17 cellular contexts compared by ENCODE assay signal in genomic region chr2:108869542-108869941, GRCh38.
DNase-seq lines count a peak whose midpoint lies in the region; ATAC-seq and TF ChIP-seq lines count a peak whose summit lies in the region.
"Had no signal": no experiment of that assay in that cellular context is flagged by ENCODE, and none has a peak within 500 bp of the region (broad histone marks: within the 10 kb centered on the region; RNA-seq: fewer than 3 reads in every experiment).

No MANE protein-coding gene starts in this region.

- no peak overlapping the region for H2BK12ac ChIP-seq in trophoblast cell (ENCODE audit: low read length)

- no peak overlapping the region for H2BK120ac ChIP-seq in trophoblast cell (ENCODE audit: insufficient read depth, low read length, poor library complexity)

- ATAC-seq in GM21576 (IDR thresholded peaks at IDR 0.05; ENCODE audit: unreplicated experiment), result no peak
- no peak for ATAC-seq in activated CD4-positive, CD25-positive, alpha-beta regulatory T cell treated with anti-CD3 and anti-CD28 coated beads, Interleukin-2, amount 50 U/mL, for 24 hours
- ATAC-seq: GM12878 had no signal

- no peaks in the 10 kb centered on the region for H3K79me1 ChIP-seq in trophoblast cell (ENCODE audit: low read length)

- no peak overlapping the region for H3K9ac ChIP-seq in MM.1S (ENCODE audit: low read length)
- H3K9ac ChIP-seq in trophoblast cell (ENCODE audit: low read length), result no peak overlapping the region
- H3K9ac ChIP-seq: BLaER1 had no signal

- CTCF ChIA-PET in activated naive CD4-positive, alpha-beta T cell treated with anti-CD3 and anti-CD28 coated beads, Interleukin-2, amount 10 ng/mL, durations not matched to agents 7 days and 5 days (lab: Charles Lee), result no interaction called here

- H3K79me2 ChIP-seq in MM.1S (ENCODE audit: low read length) (no peaks in the 10 kb centered on the region), trophoblast cell (ENCODE audit: control insufficient read depth, insufficient read depth, low read length, poor library complexity) (no peaks in the 10 kb centered on the region)

- H3K27ac Mint-ChIP-seq in activated naive CD4-positive, alpha-beta T cell treated with anti-CD3 and anti-CD28 coated beads, Interleukin-2, amount 10 ng/mL, durations not matched to agents 7 days and 5 days, result peak overlapping the region; percentile 10
- H3K27ac Mint-ChIP-seq: CD14-positive monocyte; CD4-positive, alpha-beta memory T cell had no signal

- H3K4me3 Mint-ChIP-seq in activated naive CD4-positive, alpha-beta T cell treated with anti-CD3 and anti-CD28 coated beads, Interleukin-2, amount 10 ng/mL, durations not matched to agents 7 days and 5 days, result no peak overlapping the region
- H3K4me3 Mint-ChIP-seq: CD14-positive monocyte; CD4-positive, alpha-beta memory T cell; H9 had no signal

- H3K14ac ChIP-seq in trophoblast cell (ENCODE audit: low read length), result no peak overlapping the region

- H3K36me3 Mint-ChIP-seq in activated naive CD4-positive, alpha-beta T cell treated with anti-CD3 and anti-CD28 coated beads, Interleukin-2, amount 10 ng/mL, durations not matched to agents 7 days and 5 days, result peaks cover 41% of the 10 kb centered on the region

- no peak overlapping the region for H3K4ac ChIP-seq in trophoblast cell (ENCODE audit: low read depth, low read length)

- H3K4me1 Mint-ChIP-seq in activated naive CD4-positive, alpha-beta T cell treated with anti-CD3 and anti-CD28 coated beads, Interleukin-2, amount 10 ng/mL, durations not matched to agents 7 days and 5 days, result peaks cover 9% of the 10 kb centered on the region
- H3K4me1 Mint-ChIP-seq: CD14-positive monocyte; CD4-positive, alpha-beta memory T cell had no signal

- H2AK5ac ChIP-seq in trophoblast cell (ENCODE audit: low read length), result no peak overlapping the region

- no peaks in the 10 kb centered on the region for H3K36me3 ChIP-seq in MM.1S (replicated peaks; ENCODE audit: insufficient read depth, low read length)
- H3K36me3 ChIP-seq in trophoblast cell (ENCODE audit: control insufficient read depth in 1 of 2, insufficient read depth in 2 of 2, low read length in 2 of 2), result peaks cover 2 to 4% of the 10 kb centered on the region in 2 experiments

- no peaks in the 10 kb centered on the region for H4K20me1 ChIP-seq in MM.1S (ENCODE audit: insufficient read depth, low read length)
- H4K20me1 ChIP-seq: BLaER1 had no signal

- no peak overlapping the region for H4K91ac ChIP-seq in trophoblast cell (ENCODE audit: low read depth, low read length)

- no peak overlapping the region for H4K12ac ChIP-seq in trophoblast cell (ENCODE audit: low read depth, low read length)

- H3K27ac ChIP-seq in MM.1S (ENCODE audit: low read length) (peak overlapping the region; percentile 53), trophoblast cell (ENCODE audit: low read depth, low read length) (no peak overlapping the region)
- H3K27ac ChIP-seq: BLaER1 had no signal

- no peak overlapping the region for H3K4me3 ChIP-seq in MM.1S (ENCODE audit: low read length)
- no peak overlapping the region for H3K4me3 ChIP-seq in epithelial cell of esophagus (ENCODE audit: low read length)
- no peak overlapping the region for H3K4me3 ChIP-seq in trophoblast cell (ENCODE audit: low read depth, low read length)
- H3K4me3 ChIP-seq: BLaER1, GM12878 had no signal

- H3K4me1 ChIP-seq in MM.1S (ENCODE audit: low read length) (peaks cover 15% of the 10 kb centered on the region), trophoblast cell (ENCODE audit: control insufficient read depth in 1 of 2, insufficient read depth in 2 of 2, low read length in 2 of 2) (peaks cover 2 to 3% of the 10 kb centered on the region in 2 experiments)
- H3K4me1 ChIP-seq: BLaER1 had no signal

- DNase-seq in activated naive CD4-positive, alpha-beta T cell treated with anti-CD3 and anti-CD28 coated beads, Interleukin-2, amount 10 ng/mL, durations not matched to agents 7 days and 5 days, result no peak
- no peak for DNase-seq in activated naive CD4-positive, alpha-beta T cell treated with Interleukin-2 at 50 U/mL for 16 hours
- DNase-seq in MM.1S (no peak), epithelial cell of esophagus (ENCODE audit: low read depth) (peak; percentile 74), trophoblast cell (no peak), NCI-H82 treated with DMSO at 0.1 percent for 48 hours (lab: John Stamatoyannopoulos, UW; ENCODE audit: unreplicated experiment) (no peak)
- DNase-seq: 8988T; CD4-positive, alpha-beta memory T cell; DMS153; DMS79; H9; IMR-90 had no signal

- no peak overlapping the region for H3K4me2 ChIP-seq in MM.1S (ENCODE audit: low read depth, low read length)
- H3K4me2 ChIP-seq in trophoblast cell (ENCODE audit: low read length), result no peak overlapping the region
- H3K4me2 ChIP-seq: BLaER1 had no signal

- H2BK5ac ChIP-seq in trophoblast cell (ENCODE audit: low read depth, low read length, poor library complexity), result peak overlapping the region; percentile 66

- H3K9me2 ChIP-seq in MM.1S (replicated peaks; ENCODE audit: insufficient read depth, low read length), result no peaks in the 10 kb centered on the region

- no peak overlapping the region for H2AFZ ChIP-seq in MM.1S (ENCODE audit: low read length)
- no peak overlapping the region for H2AFZ ChIP-seq in trophoblast cell (ENCODE audit: insufficient read depth, low read length, poor library complexity)

- TF ChIP-seq CTCF in MM.1S (IDR thresholded peaks at IDR 0.05; ENCODE audit: low read length) (no peak), epithelial cell of esophagus (IDR thresholded peaks at IDR 0.05; ENCODE audit: insufficient read depth, low read depth, low read length, missing control alignments) (no peak)

- peak overlapping the region; percentile 13 for H4K8ac ChIP-seq in trophoblast cell (ENCODE audit: low read depth, low read length)

- no peak overlapping the region for H3K18ac ChIP-seq in trophoblast cell (ENCODE audit: low read length)

- H3K27me3 Mint-ChIP-seq in activated naive CD4-positive, alpha-beta T cell treated with anti-CD3 and anti-CD28 coated beads, Interleukin-2, amount 10 ng/mL, durations not matched to agents 7 days and 5 days, result no peaks in the 10 kb centered on the region
- H3K27me3 Mint-ChIP-seq: CD4-positive, alpha-beta memory T cell had no signal

- WGBS in trophoblast cell (ENCODE audit: extremely low coverage, insufficient coverage, insufficient read length), result no CpG with 5 or more reads among the region's 3 CpGs

- peaks cover 9% of the 10 kb centered on the region; the same call in 1 of the 2 replicates for H3F3A ChIP-seq in MM.1S (ENCODE audit: insufficient read depth, low read length)

- peaks cover 27% of the 10 kb centered on the region for H3K9me3 Mint-ChIP-seq in activated naive CD4-positive, alpha-beta T cell treated with anti-CD3 and anti-CD28 coated beads, Interleukin-2, amount 10 ng/mL, durations not matched to agents 7 days and 5 days

- no peak overlapping the region for H3K23ac ChIP-seq in trophoblast cell (ENCODE audit: low read length)

- H3K27me3 ChIP-seq in MM.1S (replicated peaks; ENCODE audit: insufficient read depth, low read length) (no peaks in the 10 kb centered on the region), trophoblast cell (ENCODE audit: insufficient read depth, low read length) (no peaks in the 10 kb centered on the region)
- H3K27me3 ChIP-seq: BLaER1 had no signal

- H3K9me3 ChIP-seq in MM.1S (replicated peaks; ENCODE audit: insufficient read depth, low read length), result no peaks in the 10 kb centered on the region
- H3K9me3 ChIP-seq in trophoblast cell (ENCODE audit: insufficient read depth, low read depth, low read length), result no peaks in the 10 kb centered on the region
